ENCODE assay signal across 18 cellular contexts in the genomic region with DNA sequence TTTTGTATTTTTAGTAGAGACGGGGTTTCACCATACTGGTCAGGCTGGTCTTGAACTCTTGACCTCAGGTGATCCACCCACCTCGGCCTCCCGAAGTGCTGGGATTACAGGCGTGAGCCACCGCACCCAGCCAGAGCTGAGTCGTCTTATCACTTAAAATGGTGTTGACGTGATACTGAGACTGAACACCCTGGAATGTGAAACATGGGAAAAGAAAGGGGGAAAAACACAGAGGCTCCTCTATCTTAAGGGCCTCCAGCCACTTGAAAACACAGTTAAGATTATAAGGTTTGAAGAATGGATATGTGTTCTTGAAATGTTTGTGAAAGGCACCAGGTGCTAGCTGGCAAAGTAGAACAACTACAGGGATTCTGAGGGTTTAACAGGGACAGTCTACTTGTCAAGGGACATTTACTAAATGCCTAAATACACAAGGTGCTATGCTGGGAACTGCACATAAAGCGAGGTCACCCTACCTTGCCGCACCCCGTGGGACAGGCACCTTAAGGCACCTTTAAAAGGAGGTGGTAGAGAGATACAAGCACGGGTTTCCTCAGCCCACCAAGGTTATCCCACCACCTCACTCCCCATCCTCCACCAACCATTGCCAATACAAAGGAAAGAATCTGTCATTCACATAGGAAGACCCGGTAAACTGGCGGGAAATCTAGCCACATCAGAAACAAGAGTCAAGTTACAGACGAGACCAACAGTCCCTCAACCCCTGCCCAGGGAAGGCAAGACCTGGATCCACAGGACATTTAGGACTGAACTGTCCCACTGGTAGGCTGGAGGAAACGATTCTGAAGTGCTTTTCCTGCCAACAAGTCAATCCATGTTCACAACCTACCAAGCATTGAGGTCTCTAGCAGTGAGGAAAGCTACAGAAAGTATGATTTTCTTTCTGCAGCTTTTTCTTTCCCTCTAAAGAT. TPM values are rescaled to one million over a fixed set of nuclear protein-coding genes. Genes with fewer than 3 reads are reported as not detected.
A peak's percentile ranks its signal among the peaks of the same experiment; 100 is the strongest.
DNase-seq lines count a peak whose midpoint lies in the region; ATAC-seq and TF ChIP-seq lines count a peak whose summit lies in the region.
"Had no signal": no experiment of that assay in that cellular context is flagged by ENCODE, and none has a peak within 500 bp of the region (broad histone marks: within the 10 kb centered on the region; RNA-seq: fewer than 3 reads in every experiment).

No MANE protein-coding gene starts in this region.

- intact Hi-C loops in HCT116 (cut with micrococcal nuclease) = no loop called here

- RAD21 ChIA-PET in HCT116 (lab: Charles Lee; ENCODE audit: low non-redundant PET in 1 of 2, low total read pairs in 2 of 2, uncharacterized antibody in 2 of 2, unreplicated experiment in 2 of 2) = no interaction called here

- H3K18ac ChIP-seq in neuronal stem cell (ENCODE audit: low read length) = no peak overlapping the region

- H3K4ac ChIP-seq in neuronal stem cell (ENCODE audit: low read length) = no peak overlapping the region

- H2BK5ac ChIP-seq in neuronal stem cell (ENCODE audit: low read length) = peak overlapping the region; percentile 35

- CTCF ChIA-PET in HCT116 (lab: Charles Lee) = no interaction called here

- H3K27ac ChIP-seq in HCT116 (ENCODE audit: low read depth, low read length) (peak overlapping the region; percentile 99), neuronal stem cell (replicated peaks; ENCODE audit: low read length) (no peak overlapping the region)
- H3K27ac ChIP-seq: coronary artery, KMS-11, transverse colon had no signal

- H3K14ac ChIP-seq in neuronal stem cell (ENCODE audit: low read length) = no peak overlapping the region

- TF ChIP-seq RAD21 in HCT116 (IDR thresholded peaks at IDR 0.05; ENCODE audit: low read depth) = no peak

- H3K23ac ChIP-seq in neuronal stem cell (ENCODE audit: low read depth, low read length, poor library complexity) = no peak overlapping the region

- H2BK15ac ChIP-seq in neuronal stem cell (ENCODE audit: low read length) = no peak overlapping the region

- H2AFZ ChIP-seq in HCT116 (ENCODE audit: low read depth, low read length, poor library complexity, severe bottlenecking) (no peak overlapping the region), neuronal stem cell (ENCODE audit: low read length) (no peak overlapping the region)

- POLR2A ChIA-PET in HCT116 (lab: Charles Lee) = interaction anchor here (4.7 kb wide), 1 partner anchor 13 kb away, joined by 33 read pairs; no protein-coding TSS in a partner anchor

- peak overlapping the region; percentile 60 for H3K4me2 ChIP-seq in HCT116 (ENCODE audit: low read length)
- H3K4me2 ChIP-seq in neuronal stem cell (ENCODE audit: insufficient read depth, low read length, poor library complexity, severe bottlenecking) = no peak overlapping the region
- H3K4me2 ChIP-seq: KMS-11 had no signal

- H3K27me3 Mint-ChIP-seq in effector memory CD8-positive, alpha-beta T cell = no peaks in the 10 kb centered on the region
- no peaks in the 10 kb centered on the region for H3K27me3 Mint-ChIP-seq in stimulated activated naive B cell treated with anti-CD40 and anti-IgM and Interleukin-4, amounts not matched to agents 10 μg/mL and 1 μg/mL and 100 μg/mL, for 72 hours
- H3K27me3 Mint-ChIP-seq: activated naive CD4-positive, alpha-beta T cell treated with anti-CD3 and anti-CD28 coated beads, Interleukin-2, amount 10 ng/mL, durations not matched to agents 7 days and 5 days had no signal

- peak overlapping the region; percentile 4 to 29; a peak in 1 of 4 replicates for H3K4me3 ChIP-seq in HCT116 (replicated peaks in 1 of 2; ENCODE audit: low read depth in 1 of 2, low read length in 2 of 2)
- peak overlapping the region; percentile 6 for H3K4me3 ChIP-seq in iPS-15b (ENCODE audit: low read depth, low read length)
- no peak overlapping the region for H3K4me3 ChIP-seq in neuronal stem cell (ENCODE audit: low read length in 2 of 2)
- H3K4me3 ChIP-seq: coronary artery, prostate gland, transverse colon had no signal

- H4K20me1 ChIP-seq in HCT116 (ENCODE audit: insufficient read depth) = no peaks in the 10 kb centered on the region

- TF ChIP-seq CTCF in HCT116 (IDR thresholded peaks at IDR 0.05 in 2 of 3, conservative IDR thresholded peaks at IDR 0.05 in 1 of 3; ENCODE audit: borderline replicate concordance in 1 of 3, insufficient read depth in 1 of 3, low read depth in 2 of 3, low read length in 2 of 3) (no peak), GM13977 (IDR thresholded peaks at IDR 0.05; ENCODE audit: extremely low read depth, insufficient read depth, missing control alignments) (no peak)

- no peaks in the 10 kb centered on the region for H3K9me3 ChIP-seq in HCT116 (ENCODE audit: control insufficient read depth in 1 of 2, insufficient read depth in 1 of 2, low read depth in 1 of 2, low read length in 2 of 2)
- no peaks in the 10 kb centered on the region for H3K9me3 ChIP-seq in iPS-15b (ENCODE audit: control insufficient read depth, insufficient read depth, low read length)
- peaks cover 2 to 30% of the 10 kb centered on the region in 2 donors for H3K9me3 ChIP-seq in neuronal stem cell (replicated peaks in 1 of 2; ENCODE audit: control insufficient read depth in 2 of 2, insufficient read depth in 1 of 2, low read depth in 1 of 2, low read length in 2 of 2)
- H3K9me3 ChIP-seq: prostate gland, transverse colon had no signal

- no peak overlapping the region for H3K4me3 Mint-ChIP-seq in effector memory CD8-positive, alpha-beta T cell
- H3K4me3 Mint-ChIP-seq in stimulated activated naive B cell treated with anti-CD40 and anti-IgM and Interleukin-4, amounts not matched to agents 10 μg/mL and 1 μg/mL and 100 μg/mL, for 72 hours = no peak overlapping the region
- H3K4me3 Mint-ChIP-seq: activated naive CD4-positive, alpha-beta T cell treated with anti-CD3 and anti-CD28 coated beads, Interleukin-2, amount 10 ng/mL, durations not matched to agents 7 days and 5 days; activated T-helper 1 cell treated with anti-CD3 and anti-CD28 coated beads, Interleukin-12 subunit alpha, Interleukin-12 subunit beta, Interleukin-2, Interleukin-4 antibody, amounts not matched to agents 30 ng/mL and 10 ng/mL and 1 ng/mL, durations not matched to agents 14 hours and 24 hours and 36 hours had no signal

- no peak overlapping the region for H2AK5ac ChIP-seq in neuronal stem cell (ENCODE audit: low read depth, low read length)

- peaks cover 46 to 83% of the 10 kb centered on the region in 2 donors for H3K4me1 Mint-ChIP-seq in effector memory CD8-positive, alpha-beta T cell (ENCODE audit: low read depth in 2 of 2)
- H3K4me1 Mint-ChIP-seq in stimulated activated naive B cell treated with anti-CD40 and anti-IgM and Interleukin-4, amounts not matched to agents 10 μg/mL and 1 μg/mL and 100 μg/mL, for 72 hours = peaks cover 17 to 33% of the 10 kb centered on the region in 2 donors

- H4K91ac ChIP-seq in neuronal stem cell (ENCODE audit: low read depth, low read length, poor library complexity) = no peak overlapping the region

- no peaks in the 10 kb centered on the region for H3K79me1 ChIP-seq in neuronal stem cell (ENCODE audit: low read depth, low read length)

- no peak for TF ChIP-seq POLR2A in HCT116 (IDR thresholded peaks at IDR 0.05; ENCODE audit: borderline replicate concordance, extremely low read depth, insufficient read depth, insufficient read length)

- H3K9me2 ChIP-seq in HCT116 (ENCODE audit: insufficient read depth) = no peaks in the 10 kb centered on the region

- no peak overlapping the region for H4K8ac ChIP-seq in neuronal stem cell (ENCODE audit: low read depth, low read length)

- WGBS in neuronal stem cell (ENCODE audit: extremely low coverage in 2 of 2, insufficient read length in 2 of 2, insufficient replicate concordance in 1 of 2), 2 donors = no CpG with 5 or more reads among the region's 15 CpGs

- no peak overlapping the region for H2BK120ac ChIP-seq in neuronal stem cell (ENCODE audit: low read depth, low read length)

- peak overlapping the region; percentile 54 for H3K9ac ChIP-seq in HCT116 (ENCODE audit: low read length)
- H3K9ac ChIP-seq in iPS-15b (ENCODE audit: low read depth, low read length) = no peak overlapping the region
- H3K9ac ChIP-seq in neuronal stem cell (ENCODE audit: low read depth, low read length, poor library complexity) = no peak overlapping the region
- H3K9ac ChIP-seq: KMS-11 had no signal

- BruUV-seq in HCT116 (replicated peaks; lab: Mats Ljungman, UMichigan) = TSS peak; percentile 12

- DNase-seq in HCT116 (ENCODE audit: low read depth, low spot score) (no peak), neuronal stem cell (ENCODE audit: low spot score) (no peak), D341Med (ENCODE audit: low spot score) (no peak), GM13977 (ENCODE audit: low spot score) (no peak)
- no peak for DNase-seq in effector memory CD8-positive, alpha-beta T cell
- no peak for DNase-seq in stimulated activated naive B cell treated with anti-CD40 and anti-IgM and Interleukin-4, amounts not matched to agents 10 μg/mL and 1 μg/mL and 100 μg/mL, for 72 hours
- DNase-seq in effector CD4-positive, alpha-beta T cell = no peak
- DNase-seq: activated naive CD4-positive, alpha-beta T cell treated with anti-CD3 and anti-CD28 coated beads, Interleukin-2, amount 10 ng/mL, durations not matched to agents 7 days and 5 days; amygdala; C1 segment of cervical spinal cord; NCI-H1436 treated with DMSO at 0.1 percent for 48 hours; NCI-H524; transverse colon had no signal

- H3K27me3 ChIP-seq in HCT116 (ENCODE audit: insufficient read depth, low read length) (no peaks in the 10 kb centered on the region), iPS-15b (ENCODE audit: control insufficient read depth, insufficient read depth, low read length) (no peaks in the 10 kb centered on the region), neuronal stem cell (ENCODE audit: control insufficient read depth in 3 of 3, insufficient read depth in 3 of 3, low read depth in 1 of 3, low read length in 3 of 3) (no peaks in the 10 kb centered on the region)
- H3K27me3 ChIP-seq: transverse colon had no signal

- H3K4me1 ChIP-seq in HCT116 (ENCODE audit: control insufficient read depth in 1 of 2, insufficient read depth in 2 of 2, low read length in 2 of 2) (peaks cover 92 to 100% of the 10 kb centered on the region in 2 experiments), iPS-15b (ENCODE audit: control insufficient read depth, insufficient read depth, low read length) (peaks cover 6% of the 10 kb centered on the region), neuronal stem cell (ENCODE audit: control insufficient read depth in 2 of 2, insufficient read depth in 1 of 2, low read depth in 1 of 2, low read length in 2 of 2) (peaks cover 7 to 18% of the 10 kb centered on the region in 2 donors)

- peaks cover 3% of the 10 kb centered on the region for H3K36me3 Mint-ChIP-seq in effector memory CD8-positive, alpha-beta T cell (ENCODE audit: insufficient read depth)
- H3K36me3 Mint-ChIP-seq in stimulated activated naive B cell treated with anti-CD40 and anti-IgM and Interleukin-4, amounts not matched to agents 10 μg/mL and 1 μg/mL and 100 μg/mL, for 72 hours = peaks cover 10 to 15% of the 10 kb centered on the region in 2 donors

- H3K36me3 ChIP-seq in HCT116 (ENCODE audit: control insufficient read depth in 1 of 2, insufficient read depth in 2 of 2, low read length in 2 of 2) (no peaks in the 10 kb centered on the region), iPS-15b (ENCODE audit: control insufficient read depth, insufficient read depth, low read length) (no peaks in the 10 kb centered on the region), neuronal stem cell (replicated peaks in 1 of 2; ENCODE audit: control insufficient read depth in 2 of 2, insufficient read depth in 2 of 2, low read length in 2 of 2) (peaks cover 0 to 3% of the 10 kb centered on the region in 2 donors)
- H3K36me3 ChIP-seq: prostate gland, transverse colon had no signal

- in situ Hi-C loops in GM13977 (cut with MboI; ENCODE audit: low pct_unique_long_range_greater_than_20kb, low sequenced_read_pairs, unreplicated experiment) = no loop called here

- ATAC-seq in HCT116 = peak; percentile 72
- ATAC-seq in effector memory CD8-positive, alpha-beta T cell (replicated peaks) = no peak
- no peak for ATAC-seq in stimulated activated naive B cell treated with anti-CD40 and anti-IgM and Interleukin-4, amounts not matched to agents 10 μg/mL and 1 μg/mL and 100 μg/mL, for 72 hours (replicated peaks)

- peak overlapping the region; percentile 26 to 41 for H3K27ac Mint-ChIP-seq in effector memory CD8-positive, alpha-beta T cell
- no peak overlapping the region for H3K27ac Mint-ChIP-seq in stimulated activated naive B cell treated with anti-CD40 and anti-IgM and Interleukin-4, amounts not matched to agents 10 μg/mL and 1 μg/mL and 100 μg/mL, for 72 hours
- H3K27ac Mint-ChIP-seq: activated naive CD4-positive, alpha-beta T cell treated with anti-CD3 and anti-CD28 coated beads, Interleukin-2, amount 10 ng/mL, durations not matched to agents 7 days and 5 days; activated T-helper 1 cell treated with anti-CD3 and anti-CD28 coated beads, Interleukin-12 subunit alpha, Interleukin-12 subunit beta, Interleukin-2, Interleukin-4 antibody, amounts not matched to agents 30 ng/mL and 10 ng/mL and 1 ng/mL, durations not matched to agents 14 hours and 24 hours and 36 hours had no signal

- H3K79me2 ChIP-seq in HCT116 (ENCODE audit: insufficient read depth, low read length) = peaks cover 99% of the 10 kb centered on the region

- H3K9me3 Mint-ChIP-seq in effector memory CD8-positive, alpha-beta T cell = no peaks in the 10 kb centered on the region
- H3K9me3 Mint-ChIP-seq in stimulated activated naive B cell treated with anti-CD40 and anti-IgM and Interleukin-4, amounts not matched to agents 10 μg/mL and 1 μg/mL and 100 μg/mL, for 72 hours = no peaks in the 10 kb centered on the region
- H3K9me3 Mint-ChIP-seq: activated naive CD4-positive, alpha-beta T cell treated with anti-CD3 and anti-CD28 coated beads, Interleukin-2, amount 10 ng/mL, durations not matched to agents 7 days and 5 days; activated T-helper 1 cell treated with anti-CD3 and anti-CD28 coated beads, Interleukin-12 subunit alpha, Interleukin-12 subunit beta, Interleukin-2, Interleukin-4 antibody, amounts not matched to agents 30 ng/mL and 10 ng/mL and 1 ng/mL, durations not matched to agents 14 hours and 24 hours and 36 hours had no signal

- no peak overlapping the region for H2BK12ac ChIP-seq in neuronal stem cell (ENCODE audit: low read length)

RNA-seq across cellular contexts. Expression of a gene that starts 43.4 kb away (rescaled TPM):
- 118 TPM for total RNA-seq in HCT116 (2021; ENCODE audit: unreplicated experiment)
- 62.6 and 81.7 TPM in 2 replicates for polyA plus RNA-seq in HCT116 (2012)
- 13.6 TPM for polyA plus RNA-seq in neuronal stem cell (2013, experiment 1 of 2)
- polyA plus RNA-seq in neuronal stem cell (2013, experiment 2 of 2) = 13.1 TPM

Comparison
In these comparisons a context has a peak if more than half of its experiments do, and no peak if none do; other contexts are left out.
1. H3K4me3 ChIP-seq: peak in HCT116 (2 of 2) and iPS-15b (single experiment); none in neuronal stem cell (0 of 2).